Comparison of ENCODE assay signal across 14 cellular contexts in the genomic region with DNA sequence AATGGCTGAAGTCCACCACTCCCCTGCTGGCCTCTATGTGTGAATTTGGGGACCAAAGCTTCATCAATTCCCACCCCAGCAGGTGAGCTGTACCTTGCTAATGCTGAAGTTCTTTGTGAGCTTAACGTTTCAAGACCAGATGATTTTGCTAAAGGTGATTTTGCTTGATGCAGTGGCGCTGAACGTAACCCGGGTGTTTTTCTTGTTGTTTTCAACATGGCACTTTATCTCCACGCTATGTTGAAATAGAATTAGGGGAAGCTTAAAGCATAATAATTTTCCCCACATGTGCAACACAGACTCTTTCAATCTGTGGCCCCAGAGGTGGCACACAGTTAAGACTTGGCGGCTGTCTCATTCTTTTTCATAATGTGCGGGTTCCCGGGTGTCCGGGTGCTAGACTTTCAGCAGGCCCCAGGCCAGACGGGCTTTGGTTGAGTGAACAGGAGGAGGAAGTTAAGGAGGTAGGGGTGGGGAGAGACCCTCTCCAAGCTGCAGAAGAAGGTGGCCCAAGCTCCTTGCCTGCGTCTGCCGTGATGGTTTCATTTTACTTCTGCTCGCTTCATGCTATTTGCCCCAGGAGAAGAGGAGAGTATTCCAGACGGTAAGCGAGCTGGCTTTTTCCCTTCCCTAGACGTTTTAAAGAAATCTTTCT. TPM values are rescaled to one million over a fixed set of nuclear protein-coding genes. Genes with fewer than 3 reads are reported as not detected.
DNase-seq lines count a peak whose midpoint lies in the region; ATAC-seq and TF ChIP-seq lines count a peak whose summit lies in the region.
"Had no signal": no experiment of that assay in that cellular context is flagged by ENCODE, and none has a peak within 500 bp of the region (broad histone marks: within the 10 kb centered on the region; RNA-seq: fewer than 3 reads in every experiment).

No MANE protein-coding gene starts in this region.

- H3K27me3 ChIP-seq in left ventricle myocardium inferior (ENCODE audit: low read depth) (peaks cover 100% of the 10 kb centered on the region), mesenchymal stem cell (ENCODE audit: control insufficient read depth in 1 of 2, insufficient read depth in 1 of 2, low read length in 2 of 2) (peaks cover 0 to 52% of the 10 kb centered on the region in 2 experiments), aorta (ENCODE audit: control insufficient read depth in 1 of 2, insufficient read depth in 2 of 2, low read length in 1 of 2) (no peaks in the 10 kb centered on the region)
- H3K27me3 ChIP-seq: testis had no signal

- H3K18ac ChIP-seq in mesenchymal stem cell (ENCODE audit: low read depth in 1 of 2, low read length in 2 of 2), result peak overlapping the region in 1 of 2 experiments; percentile 49

- peak overlapping the region in 1 of 2 experiments; percentile 13 for H3K4ac ChIP-seq in mesenchymal stem cell (ENCODE audit: low read depth in 1 of 2, low read length in 2 of 2)

- H2AFZ ChIP-seq in mesenchymal stem cell (ENCODE audit: low read depth, low read length), result no peak overlapping the region

- DNase-seq in left ventricle myocardium inferior, result no peak
- no peak for DNase-seq in Right ventricle myocardium inferior (ENCODE audit: missing footprints)
- DNase-seq in cardiac fibroblast (ENCODE audit: low read depth in 2 of 2), result peak in 1 of 2 donors; percentile 41
- no peak for DNase-seq in mesenchymal stem cell
- no peak for DNase-seq in aorta
- no peak for DNase-seq in NCI-H1436 (lab: John Stamatoyannopoulos, UW)
- DNase-seq in islet precursor cell, result no peak
- DNase-seq: activated naive CD4-positive, alpha-beta T cell treated with anti-CD3 and anti-CD28 coated beads for 36 hours; hippocampal formation; midbrain; NCI-H2171; testis had no signal

- peak overlapping the region; percentile 88 for H3K9ac ChIP-seq in mesenchymal stem cell (ENCODE audit: low read length)

- peak overlapping the region; percentile 0 for H2BK15ac ChIP-seq in mesenchymal stem cell (ENCODE audit: low read depth, poor library complexity, severe bottlenecking)

- H3K4me2 ChIP-seq in mesenchymal stem cell (ENCODE audit: low read length, poor library complexity, severe bottlenecking), result peak overlapping the region; percentile 78

- peak overlapping the region; percentile 2 for H2AK5ac ChIP-seq in mesenchymal stem cell (ENCODE audit: low read length, severe bottlenecking)

- H3K79me1 ChIP-seq in mesenchymal stem cell (replicated peaks; ENCODE audit: low read length, poor library complexity, severe bottlenecking), result no peaks in the 10 kb centered on the region

- no peak overlapping the region for H4K91ac ChIP-seq in mesenchymal stem cell (ENCODE audit: low read length)

- intact Hi-C loops in left ventricle myocardium inferior (cut with micrococcal nuclease), result no loop called here
- intact Hi-C loops in Right ventricle myocardium inferior (cut with DNase I), result loop anchor here (5.0 kb wide), 1 partner anchor 112 kb away; no protein-coding TSS in a partner anchor
- intact Hi-C loops in aorta (cut with DNase I), result loop anchor here in 1 of 2 donors (5.0 to 10.0 kb wide), 3 partner anchors 172 to 364 kb away; no protein-coding TSS in a partner anchor

- WGBS in mesenchymal stem cell, result 48% methylated on average over 16 of the region's 16 CpGs
- WGBS in aorta, 2 donors, result 1 to 3% methylated on average over 16 of the region's 16 CpGs

- peak overlapping the region; percentile 69 for H3K4me3 ChIP-seq in left ventricle myocardium inferior
- H3K4me3 ChIP-seq in cardiac fibroblast (replicated peaks in 1 of 2; ENCODE audit: low read depth in 2 of 2, low read length in 2 of 2), result peak overlapping the region; percentile 22 to 87
- H3K4me3 ChIP-seq in mesenchymal stem cell (ENCODE audit: insufficient read depth in 1 of 2, low read depth in 1 of 2, low read length in 2 of 2), result peak overlapping the region; percentile 56 to 86
- peak overlapping the region; percentile 85 to 98 for H3K4me3 ChIP-seq in aorta (ENCODE audit: low read length in 2 of 2)
- H3K4me3 ChIP-seq: skin epidermis had no signal

- peak overlapping the region in 1 of 2 experiments; percentile 45 for H2BK12ac ChIP-seq in mesenchymal stem cell (ENCODE audit: low read length in 2 of 2)

- H3K14ac ChIP-seq in mesenchymal stem cell (ENCODE audit: low read length in 2 of 2), result no peak overlapping the region

- H4K8ac ChIP-seq in mesenchymal stem cell (ENCODE audit: low read length), result no peak overlapping the region

- H3K4me1 ChIP-seq in left ventricle myocardium inferior, result peaks cover 42% of the 10 kb centered on the region
- H3K4me1 ChIP-seq in mesenchymal stem cell (ENCODE audit: control insufficient read depth, insufficient read depth, low read depth, low read length), result peaks cover 36% of the 10 kb centered on the region
- no peaks in the 10 kb centered on the region for H3K4me1 ChIP-seq in aorta (ENCODE audit: control insufficient read depth in 1 of 2, insufficient read depth in 2 of 2, low read length in 2 of 2)

- TF ChIP-seq CTCF in left ventricle myocardium inferior (IDR thresholded peaks at IDR 0.05; ENCODE audit: borderline replicate concordance) (no peak), cardiac fibroblast (IDR thresholded peaks at IDR 0.05; ENCODE audit: low read depth, low read length) (no peak)

- H3K23ac ChIP-seq in mesenchymal stem cell (ENCODE audit: low read length in 2 of 2), result no peak overlapping the region

- peak overlapping the region; percentile 54 for H2BK5ac ChIP-seq in mesenchymal stem cell (ENCODE audit: low read depth, low read length, poor library complexity, severe bottlenecking)

- no peaks in the 10 kb centered on the region for H3K36me3 ChIP-seq in left ventricle myocardium inferior
- H3K36me3 ChIP-seq in mesenchymal stem cell (ENCODE audit: control insufficient read depth in 1 of 2, insufficient read depth in 2 of 2, low read depth in 1 of 2, low read length in 2 of 2), result peaks cover 0 to 29% of the 10 kb centered on the region in 2 experiments
- H3K36me3 ChIP-seq in aorta (ENCODE audit: control insufficient read depth in 1 of 2, insufficient read depth in 2 of 2, low read length in 1 of 2), result no peaks in the 10 kb centered on the region

- H3K9me3 ChIP-seq in left ventricle myocardium inferior (replicated peaks) (no peaks in the 10 kb centered on the region), mesenchymal stem cell (ENCODE audit: control insufficient read depth, low read length) (no peaks in the 10 kb centered on the region), aorta (ENCODE audit: control insufficient read depth, low read length) (no peaks in the 10 kb centered on the region)
- H3K9me3 ChIP-seq: testis had no signal

- H3K27ac ChIP-seq in left ventricle myocardium inferior (replicated peaks) (peak overlapping the region; percentile 88), mesenchymal stem cell (ENCODE audit: low read length, poor library complexity, severe bottlenecking) (peak overlapping the region; percentile 87), aorta (ENCODE audit: low read depth in 1 of 2, low read length in 2 of 2) (peak overlapping the region; percentile 90 to 92)
- H3K27ac ChIP-seq: skin epidermis had no signal

- ATAC-seq in Right ventricle myocardium inferior, result no peak
- ATAC-seq in aorta (ENCODE audit: low FRiP score), result no peak
- no peak for ATAC-seq in HG03521 (IDR thresholded peaks at IDR 0.05; ENCODE audit: unreplicated experiment)

- no peak overlapping the region for H2BK120ac ChIP-seq in mesenchymal stem cell (ENCODE audit: low read depth, low read length)

RNA-seq across cellular contexts. Expression of gene FOXC2, which starts 4.0 kb away (rescaled TPM):
- 1.5 TPM for total RNA-seq in left ventricle myocardium inferior
- total RNA-seq in Right ventricle myocardium inferior, result 1.4 TPM
- polyA plus RNA-seq in mesenchymal stem cell (2013, experiment 1 of 2), result 2.7 TPM
- polyA plus RNA-seq in mesenchymal stem cell (2013, experiment 2 of 2), result 2.8 TPM
- 10 to 100 TPM; 29.0 to 45.4 TPM for total RNA-seq in aorta
- polyA plus RNA-seq in aorta, result 10 to 100 TPM in 1 of 2 donors, 1 to 10 TPM in 1; 8.6 to 22.8 TPM
- total RNA-seq: activated naive CD4-positive, alpha-beta T cell treated with anti-CD3 and anti-CD28 coated beads for 36 hours had no signal

RNA-seq across cellular contexts. Expression of gene FOXL1, which starts 7.7 kb away (rescaled TPM):
- total RNA-seq in left ventricle myocardium inferior (0.38 TPM), Right ventricle myocardium inferior (0.60 TPM), aorta (10 to 100 TPM; 23.8 to 34.4 TPM)
- 10.5 TPM for polyA plus RNA-seq in mesenchymal stem cell (2013, experiment 1 of 2)
- polyA plus RNA-seq in mesenchymal stem cell (2013, experiment 2 of 2), result 11.8 TPM
- polyA plus RNA-seq in aorta, result 10 to 100 TPM in 1 of 2 donors, 1 to 10 TPM in 1; 4.3 to 11.9 TPM
- total RNA-seq: activated naive CD4-positive, alpha-beta T cell treated with anti-CD3 and anti-CD28 coated beads for 36 hours had no signal

RNA-seq across cellular contexts. Expression of gene MTHFSD, which starts 15.6 kb away (rescaled TPM):
- total RNA-seq in left ventricle myocardium inferior, result 10.2 TPM
- 10.0 TPM for total RNA-seq in Right ventricle myocardium inferior
- 8.3 TPM for polyA plus RNA-seq in mesenchymal stem cell (2013, experiment 1 of 2)
- 6.8 TPM for polyA plus RNA-seq in mesenchymal stem cell (2013, experiment 2 of 2)
- total RNA-seq in aorta, result 10 to 100 TPM; 14.0 to 23.1 TPM
- polyA plus RNA-seq in aorta, result 10 to 100 TPM in 1 of 2 donors, 1 to 10 TPM in 1; 2.3 to 13.2 TPM

Comparison
In these comparisons a context has a peak if more than half of its experiments do, and no peak if none do; other contexts are left out.
1. RNA of gene FOXC2, which starts 4.0 kb away (total RNA-seq): 29.0 to 45.4 TPM in aorta; 1.5 TPM in left ventricle myocardium inferior (single experiment) and 1.4 TPM in Right ventricle myocardium inferior (single experiment); every median in the first group is over 10 times any median in the second.
2. RNA of gene FOXL1, which starts 7.7 kb away (total RNA-seq): 23.8 to 34.4 TPM in aorta; 0.60 TPM in Right ventricle myocardium inferior (single experiment) and 0.38 TPM in left ventricle myocardium inferior (single experiment); every median in the first group is over 10 times any median in the second.
3. Peak in every context shown above with its lines, with median percentiles within 50 percentile points of each other: H3K27ac ChIP-seq and H3K4me3 ChIP-seq.